In the genomic region with DNA sequence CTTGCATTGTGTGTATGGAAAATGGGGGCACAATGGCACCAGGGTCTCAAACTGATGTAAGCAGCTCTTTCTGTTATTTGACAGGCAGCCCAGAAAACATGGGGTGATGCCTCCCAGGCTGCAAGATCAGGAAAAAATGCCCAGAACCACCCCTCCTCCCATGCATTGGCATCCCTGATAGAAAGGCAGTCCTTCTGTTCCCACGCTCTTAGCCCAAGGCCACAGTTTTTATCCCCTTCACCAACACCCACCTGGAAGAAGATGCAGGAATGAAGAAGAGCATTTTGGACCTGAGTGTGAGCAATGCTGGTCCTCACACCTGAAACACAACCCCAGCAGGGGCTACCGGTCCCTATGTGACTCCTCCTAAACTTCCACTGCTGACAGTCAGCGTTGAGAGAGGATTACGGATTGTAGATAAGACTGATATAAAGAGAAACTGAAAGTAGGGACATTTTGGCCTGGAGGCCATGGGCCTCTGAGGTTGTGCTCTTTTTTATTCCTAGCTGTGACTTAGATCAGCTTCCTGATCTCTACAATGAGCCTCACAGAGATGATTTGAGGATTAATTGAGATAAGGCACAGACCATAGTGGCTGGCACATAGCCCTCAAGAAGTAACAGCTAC, we compare ENCODE assay signal across 2 cellular contexts.
TF ChIP-seq lines count a peak whose summit lies in the region.

No MANE protein-coding gene starts in this region.

TF ChIP-seq in H1, 55 proteins besides CTCF, POLR2A, EP300 and RAD21 (continued from another document):
- TF ChIP-seq, protein P1, sequence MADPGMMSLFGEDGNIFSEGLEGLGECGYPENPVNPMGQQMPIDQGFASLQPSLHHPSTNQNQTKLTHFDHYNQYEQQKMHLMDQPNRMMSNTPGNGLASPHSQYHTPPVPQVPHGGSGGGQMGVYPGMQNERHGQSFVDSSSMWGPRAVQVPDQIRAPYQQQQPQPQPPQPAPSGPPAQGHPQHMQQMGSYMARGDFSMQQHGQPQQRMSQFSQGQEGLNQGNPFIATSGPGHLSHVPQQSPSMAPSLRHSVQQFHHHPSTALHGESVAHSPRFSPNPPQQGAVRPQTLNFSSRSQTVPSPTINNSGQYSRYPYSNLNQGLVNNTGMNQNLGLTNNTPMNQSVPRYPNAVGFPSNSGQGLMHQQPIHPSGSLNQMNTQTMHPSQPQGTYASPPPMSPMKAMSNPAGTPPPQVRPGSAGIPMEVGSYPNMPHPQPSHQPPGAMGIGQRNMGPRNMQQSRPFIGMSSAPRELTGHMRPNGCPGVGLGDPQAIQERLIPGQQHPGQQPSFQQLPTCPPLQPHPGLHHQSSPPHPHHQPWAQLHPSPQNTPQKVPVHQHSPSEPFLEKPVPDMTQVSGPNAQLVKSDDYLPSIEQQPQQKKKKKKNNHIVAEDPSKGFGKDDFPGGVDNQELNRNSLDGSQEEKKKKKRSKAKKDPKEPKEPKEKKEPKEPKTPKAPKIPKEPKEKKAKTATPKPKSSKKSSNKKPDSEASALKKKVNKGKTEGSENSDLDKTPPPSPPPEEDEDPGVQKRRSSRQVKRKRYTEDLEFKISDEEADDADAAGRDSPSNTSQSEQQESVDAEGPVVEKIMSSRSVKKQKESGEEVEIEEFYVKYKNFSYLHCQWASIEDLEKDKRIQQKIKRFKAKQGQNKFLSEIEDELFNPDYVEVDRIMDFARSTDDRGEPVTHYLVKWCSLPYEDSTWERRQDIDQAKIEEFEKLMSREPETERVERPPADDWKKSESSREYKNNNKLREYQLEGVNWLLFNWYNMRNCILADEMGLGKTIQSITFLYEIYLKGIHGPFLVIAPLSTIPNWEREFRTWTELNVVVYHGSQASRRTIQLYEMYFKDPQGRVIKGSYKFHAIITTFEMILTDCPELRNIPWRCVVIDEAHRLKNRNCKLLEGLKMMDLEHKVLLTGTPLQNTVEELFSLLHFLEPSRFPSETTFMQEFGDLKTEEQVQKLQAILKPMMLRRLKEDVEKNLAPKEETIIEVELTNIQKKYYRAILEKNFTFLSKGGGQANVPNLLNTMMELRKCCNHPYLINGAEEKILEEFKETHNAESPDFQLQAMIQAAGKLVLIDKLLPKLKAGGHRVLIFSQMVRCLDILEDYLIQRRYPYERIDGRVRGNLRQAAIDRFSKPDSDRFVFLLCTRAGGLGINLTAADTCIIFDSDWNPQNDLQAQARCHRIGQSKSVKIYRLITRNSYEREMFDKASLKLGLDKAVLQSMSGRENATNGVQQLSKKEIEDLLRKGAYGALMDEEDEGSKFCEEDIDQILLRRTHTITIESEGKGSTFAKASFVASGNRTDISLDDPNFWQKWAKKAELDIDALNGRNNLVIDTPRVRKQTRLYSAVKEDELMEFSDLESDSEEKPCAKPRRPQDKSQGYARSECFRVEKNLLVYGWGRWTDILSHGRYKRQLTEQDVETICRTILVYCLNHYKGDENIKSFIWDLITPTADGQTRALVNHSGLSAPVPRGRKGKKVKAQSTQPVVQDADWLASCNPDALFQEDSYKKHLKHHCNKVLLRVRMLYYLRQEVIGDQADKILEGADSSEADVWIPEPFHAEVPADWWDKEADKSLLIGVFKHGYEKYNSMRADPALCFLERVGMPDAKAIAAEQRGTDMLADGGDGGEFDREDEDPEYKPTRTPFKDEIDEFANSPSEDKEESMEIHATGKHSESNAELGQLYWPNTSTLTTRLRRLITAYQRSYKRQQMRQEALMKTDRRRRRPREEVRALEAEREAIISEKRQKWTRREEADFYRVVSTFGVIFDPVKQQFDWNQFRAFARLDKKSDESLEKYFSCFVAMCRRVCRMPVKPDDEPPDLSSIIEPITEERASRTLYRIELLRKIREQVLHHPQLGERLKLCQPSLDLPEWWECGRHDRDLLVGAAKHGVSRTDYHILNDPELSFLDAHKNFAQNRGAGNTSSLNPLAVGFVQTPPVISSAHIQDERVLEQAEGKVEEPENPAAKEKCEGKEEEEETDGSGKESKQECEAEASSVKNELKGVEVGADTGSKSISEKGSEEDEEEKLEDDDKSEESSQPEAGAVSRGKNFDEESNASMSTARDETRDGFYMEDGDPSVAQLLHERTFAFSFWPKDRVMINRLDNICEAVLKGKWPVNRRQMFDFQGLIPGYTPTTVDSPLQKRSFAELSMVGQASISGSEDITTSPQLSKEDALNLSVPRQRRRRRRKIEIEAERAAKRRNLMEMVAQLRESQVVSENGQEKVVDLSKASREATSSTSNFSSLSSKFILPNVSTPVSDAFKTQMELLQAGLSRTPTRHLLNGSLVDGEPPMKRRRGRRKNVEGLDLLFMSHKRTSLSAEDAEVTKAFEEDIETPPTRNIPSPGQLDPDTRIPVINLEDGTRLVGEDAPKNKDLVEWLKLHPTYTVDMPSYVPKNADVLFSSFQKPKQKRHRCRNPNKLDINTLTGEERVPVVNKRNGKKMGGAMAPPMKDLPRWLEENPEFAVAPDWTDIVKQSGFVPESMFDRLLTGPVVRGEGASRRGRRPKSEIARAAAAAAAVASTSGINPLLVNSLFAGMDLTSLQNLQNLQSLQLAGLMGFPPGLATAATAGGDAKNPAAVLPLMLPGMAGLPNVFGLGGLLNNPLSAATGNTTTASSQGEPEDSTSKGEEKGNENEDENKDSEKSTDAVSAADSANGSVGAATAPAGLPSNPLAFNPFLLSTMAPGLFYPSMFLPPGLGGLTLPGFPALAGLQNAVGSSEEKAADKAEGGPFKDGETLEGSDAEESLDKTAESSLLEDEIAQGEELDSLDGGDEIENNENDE (IDR thresholded peaks at IDR 0.05; ENCODE audit: insufficient replicate concordance, low read length) = no peak

TF ChIP-seq in neural cell, 6 proteins besides CTCF, POLR2A, EP300 and RAD21 (continued from another document):
- TF ChIP-seq, protein P2, sequence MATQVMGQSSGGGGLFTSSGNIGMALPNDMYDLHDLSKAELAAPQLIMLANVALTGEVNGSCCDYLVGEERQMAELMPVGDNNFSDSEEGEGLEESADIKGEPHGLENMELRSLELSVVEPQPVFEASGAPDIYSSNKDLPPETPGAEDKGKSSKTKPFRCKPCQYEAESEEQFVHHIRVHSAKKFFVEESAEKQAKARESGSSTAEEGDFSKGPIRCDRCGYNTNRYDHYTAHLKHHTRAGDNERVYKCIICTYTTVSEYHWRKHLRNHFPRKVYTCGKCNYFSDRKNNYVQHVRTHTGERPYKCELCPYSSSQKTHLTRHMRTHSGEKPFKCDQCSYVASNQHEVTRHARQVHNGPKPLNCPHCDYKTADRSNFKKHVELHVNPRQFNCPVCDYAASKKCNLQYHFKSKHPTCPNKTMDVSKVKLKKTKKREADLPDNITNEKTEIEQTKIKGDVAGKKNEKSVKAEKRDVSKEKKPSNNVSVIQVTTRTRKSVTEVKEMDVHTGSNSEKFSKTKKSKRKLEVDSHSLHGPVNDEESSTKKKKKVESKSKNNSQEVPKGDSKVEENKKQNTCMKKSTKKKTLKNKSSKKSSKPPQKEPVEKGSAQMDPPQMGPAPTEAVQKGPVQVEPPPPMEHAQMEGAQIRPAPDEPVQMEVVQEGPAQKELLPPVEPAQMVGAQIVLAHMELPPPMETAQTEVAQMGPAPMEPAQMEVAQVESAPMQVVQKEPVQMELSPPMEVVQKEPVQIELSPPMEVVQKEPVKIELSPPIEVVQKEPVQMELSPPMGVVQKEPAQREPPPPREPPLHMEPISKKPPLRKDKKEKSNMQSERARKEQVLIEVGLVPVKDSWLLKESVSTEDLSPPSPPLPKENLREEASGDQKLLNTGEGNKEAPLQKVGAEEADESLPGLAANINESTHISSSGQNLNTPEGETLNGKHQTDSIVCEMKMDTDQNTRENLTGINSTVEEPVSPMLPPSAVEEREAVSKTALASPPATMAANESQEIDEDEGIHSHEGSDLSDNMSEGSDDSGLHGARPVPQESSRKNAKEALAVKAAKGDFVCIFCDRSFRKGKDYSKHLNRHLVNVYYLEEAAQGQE (IDR thresholded peaks at IDR 0.05; ENCODE audit: borderline replicate concordance) = no peak
- no peak for TF ChIP-seq SMC3 (conservative IDR thresholded peaks at IDR 0.05; ENCODE audit: poor library complexity)
